ENCODE assay signal across 27 cellular contexts in the genomic region with DNA sequence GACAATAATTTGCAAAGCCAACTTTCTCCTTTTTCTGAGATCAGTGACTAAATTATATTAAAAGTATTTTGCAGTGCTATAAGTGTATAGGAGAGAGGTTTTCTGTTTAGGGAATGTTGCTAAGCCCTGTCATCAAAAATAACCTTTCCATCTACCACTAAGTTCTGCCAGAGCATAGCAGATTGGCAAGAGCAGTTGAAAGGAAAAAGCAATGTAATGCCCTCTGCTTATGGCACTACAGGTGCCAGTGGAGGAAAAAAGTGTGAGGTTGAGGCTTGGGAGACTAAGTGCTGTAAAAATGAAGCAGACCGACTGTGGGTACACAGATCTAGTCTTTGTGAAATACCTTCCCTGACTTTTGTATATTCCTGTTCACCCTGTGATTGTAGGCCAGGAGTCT. TPM values are rescaled to one million over a fixed set of nuclear protein-coding genes. Genes with fewer than 3 reads are reported as not detected.
DNase-seq lines count a peak whose midpoint lies in the region; ATAC-seq and TF ChIP-seq lines count a peak whose summit lies in the region.
"Had no signal": no experiment of that assay in that cellular context is flagged by ENCODE, and none has a peak within 500 bp of the region (broad histone marks: within the 10 kb centered on the region; RNA-seq: fewer than 3 reads in every experiment).

No MANE protein-coding gene starts in this region.

- no peak overlapping the region for H4K8ac ChIP-seq in mesendoderm (ENCODE audit: low read depth, low read length)

- H3K79me1 ChIP-seq in mesendoderm (ENCODE audit: low read length): no peaks in the 10 kb centered on the region

- no peak overlapping the region for H2BK120ac ChIP-seq in mesendoderm (ENCODE audit: low read depth, low read length)

- H2BK15ac ChIP-seq in mesendoderm (replicated peaks; ENCODE audit: low read depth): no peak overlapping the region

- H3K4me1 ChIP-seq in left ventricle myocardium inferior: peaks cover 84% of the 10 kb centered on the region
- H3K4me1 ChIP-seq in thyroid gland: peaks cover 72 to 76% of the 10 kb centered on the region in 2 donors
- H3K4me1 ChIP-seq in mesendoderm (ENCODE audit: control insufficient read depth, low read depth, low read length): no peaks in the 10 kb centered on the region

- H3K27ac ChIP-seq in VCaP: peak overlapping the region; percentile 62
- H3K27ac ChIP-seq in left ventricle myocardium inferior (replicated peaks): peak overlapping the region; percentile 84
- peak overlapping the region; percentile 84 to 87 (median 86) for H3K27ac ChIP-seq in thyroid gland
- H3K27ac ChIP-seq in mesendoderm (ENCODE audit: low read depth, low read length): no peak overlapping the region
- H3K27ac ChIP-seq: SJCRH30, spleen, testis had no signal

- H3K23ac ChIP-seq in mesendoderm (ENCODE audit: low read length): no peak overlapping the region

- ATAC-seq in Right ventricle myocardium superior (ENCODE audit: poor library complexity): peak; percentile 54
- no peak for ATAC-seq in left cardiac atrium
- no peak for ATAC-seq in GM21717 (IDR thresholded peaks at IDR 0.05; ENCODE audit: unreplicated experiment)
- ATAC-seq: activated T-cell treated with anti-CD3 and anti-CD28 coated beads, Interleukin-2, amount 50 U/mL, for 4 hours; stimulated activated naive B cell treated with anti-CD40 and anti-IgM and Interleukin-4, amounts not matched to agents 10 μg/mL and 1 μg/mL and 100 μg/mL, for 72 hours had no signal

- DNase-seq in Right ventricle myocardium superior (no peak), left cardiac atrium (no peak), left ventricle myocardium inferior (no peak), thyroid gland (no peak), A172 (ENCODE audit: low spot score) (no peak), mesendoderm (no peak)
- DNase-seq: activated CD4-positive, alpha-beta T cell treated with anti-CD3 and anti-CD28 coated beads for 1 hour; activated CD8-positive, alpha-beta memory T cell treated with anti-CD3 and anti-CD28 coated beads for 24 hours; activated T-cell treated with anti-CD3 and anti-CD28 coated beads, Interleukin-2, amount 50 U/mL, for 4 hours; amygdala; CD4-positive, CD25-positive, alpha-beta regulatory T cell; central memory CD4-positive, alpha-beta T cell; dermis blood vessel endothelial cell; glutamatergic neuron; HCEC 1CT; naive B cell; NCI-H1417 treated with DMSO at 0.1 percent for 48 hours; NK-92 treated with Interleukin-12 subunit alpha and Interleukin-12 subunit beta, amount 100 ng/mL, for 24 hours; nucleus accumbens; spleen; stimulated activated CD4-positive, alpha-beta T cell treated with anti-CD3 and anti-CD28 coated beads, Interleukin-2, amount 100 ng/mL, for 48 hours; stimulated activated naive B cell treated with anti-CD40 and anti-IgM and Interleukin-4, amounts not matched to agents 10 μg/mL and 1 μg/mL and 100 μg/mL, for 72 hours; T-helper 1 cell; testis had no signal

- no peak overlapping the region for H2BK5ac ChIP-seq in mesendoderm (ENCODE audit: low read length)

- H3K9ac ChIP-seq in mesendoderm (ENCODE audit: low read length): no peak overlapping the region

- intact Hi-C loops in Right ventricle myocardium superior (cut with DNase I): no loop called here
- intact Hi-C loops in left cardiac atrium (cut with DNase I): no loop called here
- intact Hi-C loops in left ventricle myocardium inferior (cut with micrococcal nuclease): no loop called here
- intact Hi-C loops in thyroid gland (cut with DNase I): no loop called here

- no peak overlapping the region for H3K4ac ChIP-seq in mesendoderm (ENCODE audit: low read depth, low read length)

- no peak overlapping the region for H2AK5ac ChIP-seq in mesendoderm (ENCODE audit: low read length)

- TF ChIP-seq POLR2A in thyroid gland (IDR thresholded peaks at IDR 0.05): no peak

- H3K4me2 ChIP-seq in mesendoderm (ENCODE audit: low read length): no peak overlapping the region

- H3K36me3 ChIP-seq in left ventricle myocardium inferior: no peaks in the 10 kb centered on the region
- H3K36me3 ChIP-seq in thyroid gland: no peaks in the 10 kb centered on the region
- H3K36me3 ChIP-seq in mesendoderm (ENCODE audit: control insufficient read depth, insufficient read depth, low read length): no peaks in the 10 kb centered on the region
- H3K36me3 ChIP-seq: SJCRH30, spleen had no signal

- no peak overlapping the region for H3K18ac ChIP-seq in mesendoderm (ENCODE audit: low read length)

- no peak for TF ChIP-seq CTCF in VCaP (conservative IDR thresholded peaks at IDR 0.05)
- no peak for TF ChIP-seq CTCF in left ventricle myocardium inferior (IDR thresholded peaks at IDR 0.05; ENCODE audit: borderline replicate concordance)
- TF ChIP-seq CTCF in thyroid gland (IDR thresholded peaks at IDR 0.05): no peak

- 60 to 76% methylated on average over 1 of the region's 1 CpG for WGBS in thyroid gland, 2 donors
- no CpG with 5 or more reads among the region's 1 CpG for WGBS in mesendoderm (ENCODE audit: extremely low coverage, insufficient coverage, low lambda C conversion rate)

- H4K5ac ChIP-seq in mesendoderm (ENCODE audit: low read length): no peak overlapping the region

- no peak overlapping the region for H3K56ac ChIP-seq in mesendoderm (ENCODE audit: low read length)

- no peaks in the 10 kb centered on the region for H3K9me3 ChIP-seq in left ventricle myocardium inferior (replicated peaks)
- no peaks in the 10 kb centered on the region for H3K9me3 ChIP-seq in thyroid gland
- H3K9me3 ChIP-seq: spleen, testis had no signal

- no peaks in the 10 kb centered on the region for H3K79me2 ChIP-seq in mesendoderm (ENCODE audit: control insufficient read depth, insufficient read depth, low read length)

- no peak overlapping the region for H3K4me3 ChIP-seq in left ventricle myocardium inferior
- no peak overlapping the region for H3K4me3 ChIP-seq in thyroid gland (replicated peaks in 1 of 3)
- H3K4me3 ChIP-seq in mesendoderm (ENCODE audit: low read length): no peak overlapping the region
- H3K4me3 ChIP-seq: SJCRH30, spleen, testis had no signal

- H3K27me3 ChIP-seq in left ventricle myocardium inferior (ENCODE audit: low read depth): no peaks in the 10 kb centered on the region
- no peaks in the 10 kb centered on the region for H3K27me3 ChIP-seq in thyroid gland
- no peaks in the 10 kb centered on the region for H3K27me3 ChIP-seq in mesendoderm (ENCODE audit: insufficient read depth, low read length, poor library complexity)
- H3K27me3 ChIP-seq: SJCRH30, spleen, testis had no signal

RNA-seq across cellular contexts. Expression of a gene that starts 11.5 kb away (rescaled TPM):
- total RNA-seq in Right ventricle myocardium superior (39.3 TPM), left cardiac atrium (10 to 100 TPM; 77.0 to 86.6 TPM), left ventricle myocardium inferior (84.9 TPM), thyroid gland (10 to 100 TPM in 3 of 4 donors, 1 to 10 TPM in 1; 4.4 to 17.7 (median 13.2) TPM)
- total RNA-seq in A172 (2014; rRNA removed; shearing (Covaris generic)): 29.0 and 48.1 TPM in 2 replicates
- polyA plus RNA-seq in mesendoderm (2013, experiment 1 of 2): 1.7 TPM
- 1.5 TPM for polyA plus RNA-seq in mesendoderm (2013, experiment 2 of 2)
